ENCODE assay signal across 8 cellular contexts in genomic region chr11:64862914-64863313, GRCh38. TPM values are rescaled to one million over a fixed set of nuclear protein-coding genes. Genes with fewer than 3 reads are reported as not detected.
A peak's percentile ranks its signal among the peaks of the same experiment; 100 is the strongest.
DNase-seq lines count a peak whose midpoint lies in the region; ATAC-seq lines count a peak whose summit lies in the region.
"Had no signal": no experiment of that assay in that cellular context is flagged by ENCODE, and none has a peak within 500 bp of the region (broad histone marks: within the 10 kb centered on the region; RNA-seq: fewer than 3 reads in every experiment).

No MANE protein-coding gene starts in this region.

- H3K27me3 ChIP-seq in HUES64 (ENCODE audit: insufficient read depth, low read length), result no peaks in the 10 kb centered on the region

- H3K9me3 Mint-ChIP-seq in activated naive CD8-positive, alpha-beta T cell (ENCODE audit: low read depth), result no peaks in the 10 kb centered on the region

- WGBS in HUES64, result 75% methylated on average over 9 of the region's 9 CpGs

- H3K4me1 ChIP-seq in HUES64 (ENCODE audit: insufficient read depth, low read length), result peaks cover 20% of the 10 kb centered on the region; the same call in 1 of the 2 replicates

- H3K9me3 ChIP-seq in HUES64 (ENCODE audit: insufficient read depth, low read depth, low read length), result no peaks in the 10 kb centered on the region

- DNase-seq in left kidney (ENCODE audit: low read depth, low spot score) (peak; percentile 30), substantia nigra (lab: John Stamatoyannopoulos, UW) (peak in 4 of 49 donors; percentile 28 to 37 (median 28)), COLO829 (ENCODE audit: low spot score) (no peak), left lobe of liver (ENCODE audit: low spot score) (no peak)

- H3K36me3 ChIP-seq in HUES64 (ENCODE audit: insufficient read depth, low read length), result peaks cover 5% of the 10 kb centered on the region; the same call in 1 of the 2 replicates

- ATAC-seq in left lobe of liver (no peak), HG02610 (IDR thresholded peaks at IDR 0.05; ENCODE audit: unreplicated experiment) (no peak)

- H3K27ac ChIP-seq in HUES64 (ENCODE audit: low read depth, low read length), result peak overlapping the region; percentile 49
- H3K27ac ChIP-seq in substantia nigra (ENCODE audit: low read depth, low read length, poor library complexity, severe bottlenecking), result peak overlapping the region; percentile 74

- peak overlapping the region; percentile 71 for H3K4me3 Mint-ChIP-seq in activated naive CD8-positive, alpha-beta T cell

- peaks cover 11% of the 10 kb centered on the region for H3K36me3 Mint-ChIP-seq in activated naive CD8-positive, alpha-beta T cell

- no peak overlapping the region for H3K4me3 ChIP-seq in HUES64 (ENCODE audit: low read length)

- no peaks in the 10 kb centered on the region for H3K27me3 Mint-ChIP-seq in activated naive CD8-positive, alpha-beta T cell

- H3K4me1 Mint-ChIP-seq in activated naive CD8-positive, alpha-beta T cell (ENCODE audit: low read depth), result peaks cover 88% of the 10 kb centered on the region

- peak overlapping the region; percentile 94 for H3K27ac Mint-ChIP-seq in activated naive CD8-positive, alpha-beta T cell

- peak overlapping the region; percentile 21; the same call in 1 of the 2 replicates for H3K9ac ChIP-seq in HUES64 (ENCODE audit: low read depth, low read length)

RNA-seq across cellular contexts. Expression of gene EHD1, which starts 15.5 kb away (rescaled TPM):
- 20.5 TPM for polyA plus RNA-seq in HUES64 (2013, experiment 1 of 2)
- polyA plus RNA-seq in HUES64 (2013, experiment 2 of 2), result 19.7 TPM
- 29.9 TPM for total RNA-seq in left lobe of liver

RNA-seq across cellular contexts. Expression of gene CDC42BPG, which starts 18.5 kb away (rescaled TPM):
- polyA plus RNA-seq in HUES64 (2013, experiment 1 of 2), result 4.0 TPM
- polyA plus RNA-seq in HUES64 (2013, experiment 2 of 2), result 4.4 TPM
- 1.2 TPM for total RNA-seq in left lobe of liver
- total RNA-seq: RPMI7951 had no signal

RNA-seq across cellular contexts. Expression of gene MEN1, which starts 52.6 kb away (rescaled TPM):
- polyA plus RNA-seq in HUES64 (2013, experiment 1 of 2), result 31.5 TPM
- polyA plus RNA-seq in HUES64 (2013, experiment 2 of 2), result 36.6 TPM
- 24.0 TPM for total RNA-seq in left lobe of liver

RNA-seq across cellular contexts. Expression of gene ATG2A, which starts 54.1 kb away (rescaled TPM):
- 8.8 TPM for polyA plus RNA-seq in HUES64 (2013, experiment 1 of 2)
- polyA plus RNA-seq in HUES64 (2013, experiment 2 of 2), result 8.9 TPM
- 34.0 TPM for total RNA-seq in left lobe of liver

RNA-seq across cellular contexts. Expression of gene MAP4K2, which starts 59.9 kb away (rescaled TPM):
- polyA plus RNA-seq in HUES64 (2013, experiment 1 of 2), result 14.1 TPM
- polyA plus RNA-seq in HUES64 (2013, experiment 2 of 2), result 16.9 TPM
- total RNA-seq in left lobe of liver, result 6.6 TPM
